In the genomic region with DNA sequence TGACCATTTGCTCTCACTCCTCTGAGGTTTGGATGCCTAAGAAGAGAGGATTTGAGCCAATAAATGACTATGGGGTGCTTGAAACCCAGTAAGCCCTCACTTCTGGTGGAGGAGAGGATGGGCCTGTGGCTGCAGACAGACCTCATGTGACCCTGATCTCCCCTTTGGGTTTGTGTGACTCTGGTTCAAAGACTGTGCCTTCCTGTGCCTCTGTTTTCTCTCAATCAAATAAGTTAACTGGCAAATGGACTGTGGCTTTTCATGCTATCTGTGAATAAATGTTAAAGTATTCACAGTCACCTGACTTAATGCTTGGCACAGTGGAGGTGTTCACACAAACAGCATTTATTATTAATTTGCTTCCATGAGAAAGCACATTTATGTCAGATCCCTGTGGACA, we compare ENCODE assay signal across 11 cellular contexts. TPM values are rescaled to one million over a fixed set of nuclear protein-coding genes. Genes with fewer than 3 reads are reported as not detected.
A peak's percentile ranks its signal among the peaks of the same experiment; 100 is the strongest.
DNase-seq lines count a peak whose midpoint lies in the region; ATAC-seq and TF ChIP-seq lines count a peak whose summit lies in the region.
"Not testable (repeated sequence)": the region's sequence is repeated elsewhere in the genome, so short reads cannot be mapped to it uniquely, and the experiment has no call there.
"Had no signal": no experiment of that assay in that cellular context is flagged by ENCODE, and none has a peak within 500 bp of the region (broad histone marks: within the 10 kb centered on the region; RNA-seq: fewer than 3 reads in every experiment).

No MANE protein-coding gene starts in this region.

- ATAC-seq in RWPE2 (ENCODE audit: low read depth) = not testable (repeated sequence)

- not testable (repeated sequence) for H3K9me3 Mint-ChIP-seq in Calu3 (ENCODE audit: low read depth, unreplicated experiment)

- H3K4me1 Mint-ChIP-seq in Calu3 (ENCODE audit: low read depth, unreplicated experiment) = peaks cover 76% of the 10 kb centered on the region

- intact Hi-C loops in Calu3 (cut with micrococcal nuclease; ENCODE audit: unreplicated experiment) = loop anchor here (10.0 kb wide), 1 partner anchor 58 kb away; no protein-coding TSS in a partner anchor

- DNase-seq in Calu3; RWPE2 (ENCODE audit: low spot score): not testable (repeated sequence)
- peak; percentile 58 for DNase-seq in HK-2 (ENCODE audit: unreplicated experiment)
- peak; percentile 2 for DNase-seq in astrocyte of the spinal cord (ENCODE audit: low read depth, low spot score)
- peak; percentile 26 for DNase-seq in iris pigment epithelial cell (ENCODE audit: low read depth)
- DNase-seq in retinal pigment epithelial cell (ENCODE audit: low read depth) = peak; percentile 38

- in situ Hi-C loops in astrocyte of the spinal cord (cut with HindIII; ENCODE audit: low sequenced_read_pairs) = not testable (repeated sequence)

- H3K27ac ChIP-seq in RWPE2 (ENCODE audit: poor library complexity, severe bottlenecking) = peak overlapping the region; percentile 99
- peak overlapping the region; percentile 12 to 47 for H3K27ac ChIP-seq in esophagus (ENCODE audit: low read depth in 2 of 2, low read length in 1 of 2)

- peaks cover 19% of the 10 kb centered on the region for H3K36me3 Mint-ChIP-seq in Calu3 (ENCODE audit: insufficient read depth, unreplicated experiment)

- H3K36me3 ChIP-seq in RWPE2 (ENCODE audit: low read depth); esophagus (ENCODE audit: control insufficient read depth in 2 of 2, insufficient read depth in 2 of 2, low read length in 1 of 2): not testable (repeated sequence)

- BruUV-seq in Calu3 (replicated peaks; lab: Mats Ljungman, UMichigan) = not testable (repeated sequence)

- peak overlapping the region; percentile 65 for H3K27ac Mint-ChIP-seq in Calu3 (ENCODE audit: unreplicated experiment)

- not testable (repeated sequence) for TF ChIP-seq CTCF in Calu3 (IDR thresholded peaks at IDR 0.05; ENCODE audit: unreplicated experiment); RWPE2 (IDR thresholded peaks at IDR 0.05; ENCODE audit: poor library complexity, severe bottlenecking); astrocyte of the spinal cord (IDR thresholded peaks at IDR 0.05; ENCODE audit: low read depth, low read length); retinal pigment epithelial cell (conservative IDR thresholded peaks at IDR 0.05; ENCODE audit: low read depth, low read length)

- H3K4me3 ChIP-seq in RWPE2 (ENCODE audit: severe bottlenecking); astrocyte of the spinal cord (ENCODE audit: low read depth, low read length); esophagus (ENCODE audit: low read depth in 1 of 2, low read length in 2 of 2); retinal pigment epithelial cell (ENCODE audit: low read length): not testable (repeated sequence)

- CTCF ChIA-PET in Calu3 (lab: Charles Lee) = not testable (repeated sequence)

- not testable (repeated sequence) for H3K27me3 Mint-ChIP-seq in Calu3 (ENCODE audit: unreplicated experiment)

- H3K9me3 ChIP-seq in RWPE2 (ENCODE audit: severe bottlenecking); esophagus (ENCODE audit: control insufficient read depth in 2 of 2, insufficient read depth in 1 of 2, low read depth in 1 of 2, low read length in 1 of 2): not testable (repeated sequence)

- H3K4me3 Mint-ChIP-seq in Calu3 (ENCODE audit: low read depth, unreplicated experiment) = not testable (repeated sequence)

- not testable (repeated sequence) for H3K27me3 ChIP-seq in RWPE2 (ENCODE audit: insufficient read depth, poor library complexity, severe bottlenecking); esophagus (ENCODE audit: control insufficient read depth in 1 of 2, insufficient read depth in 2 of 2, low read length in 2 of 2)

- peaks cover 29% of the 10 kb centered on the region for H3K4me1 ChIP-seq in RWPE2 (ENCODE audit: insufficient read depth, poor library complexity, severe bottlenecking)
- not testable (repeated sequence) for H3K4me1 ChIP-seq in esophagus (ENCODE audit: control insufficient read depth in 2 of 2, insufficient read depth in 2 of 2, low read length in 1 of 2)

RNA-seq across cellular contexts. Expression of gene PSG1, which starts 26.7 kb away (rescaled TPM):
- not detected in 2 replicates for total RNA-seq in Calu3 (2022)
- polyA plus RNA-seq in esophagus = not detected
- total RNA-seq: Daoy, H4, PC-3, Right ventricle myocardium inferior had no signal
